Comparison of ENCODE assay signal across 15 cellular contexts in the genomic region with DNA sequence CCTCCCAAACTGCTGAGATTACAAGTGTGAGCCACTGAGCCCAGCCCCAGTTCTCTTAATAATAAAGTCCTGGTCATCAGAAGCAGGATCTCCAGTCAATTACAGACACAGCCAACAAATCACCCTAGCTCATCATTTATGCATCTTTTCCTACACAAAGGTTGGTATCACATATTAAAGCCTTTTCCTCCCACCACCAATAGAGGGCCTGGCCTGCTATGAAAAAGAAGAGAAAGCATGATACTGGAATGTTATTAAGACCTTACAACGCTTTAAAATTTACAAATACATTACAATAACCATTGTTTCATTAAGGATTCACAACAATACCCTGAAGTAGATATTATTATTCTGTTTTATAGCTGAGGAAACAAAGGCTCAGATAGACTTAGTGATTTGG. TPM values are rescaled to one million over a fixed set of nuclear protein-coding genes. Genes with fewer than 3 reads are reported as not detected.
A peak's percentile ranks its signal among the peaks of the same experiment; 100 is the strongest.
DNase-seq lines count a peak whose midpoint lies in the region; ATAC-seq and TF ChIP-seq lines count a peak whose summit lies in the region.
"Had no signal": no experiment of that assay in that cellular context is flagged by ENCODE, and none has a peak within 500 bp of the region (broad histone marks: within the 10 kb centered on the region; RNA-seq: fewer than 3 reads in every experiment).

No MANE protein-coding gene starts in this region.

- H3K36me3 ChIP-seq in GM06990 (ENCODE audit: control insufficient read depth, insufficient read depth, low read length) (no peaks in the 10 kb centered on the region), parathyroid adenoma (ENCODE audit: control insufficient read depth, insufficient read depth, low read length) (no peaks in the 10 kb centered on the region)
- H3K36me3 ChIP-seq: sigmoid colon, uterus had no signal

- peak; percentile 40 for TF ChIP-seq CTCF in GM06990 (IDR thresholded peaks at IDR 0.05; ENCODE audit: insufficient read depth, low read length, poor library complexity, severe bottlenecking)
- TF ChIP-seq CTCF in parathyroid adenoma (IDR thresholded peaks at IDR 0.05): peak; percentile 24

- H3K4me3 ChIP-seq in GM06990 (replicated peaks; ENCODE audit: low read depth, low read length) (no peak overlapping the region), parathyroid adenoma (ENCODE audit: low read depth, low read length) (no peak overlapping the region)
- H3K4me3 ChIP-seq: sigmoid colon, uterus had no signal

- H3K4me2 ChIP-seq in parathyroid adenoma (ENCODE audit: low read length): no peak overlapping the region

- no peaks in the 10 kb centered on the region for H3K9me3 ChIP-seq in parathyroid adenoma (ENCODE audit: control insufficient read depth, low read length)
- H3K9me3 ChIP-seq: sigmoid colon, uterus had no signal

- no peak overlapping the region for H3K27ac ChIP-seq in parathyroid adenoma
- H3K27ac ChIP-seq: sigmoid colon, uterus had no signal

- H3K79me2 ChIP-seq in parathyroid adenoma: no peaks in the 10 kb centered on the region

- no peaks in the 10 kb centered on the region for H3K4me1 ChIP-seq in parathyroid adenoma
- H3K4me1 ChIP-seq: sigmoid colon, uterus had no signal

- no peak overlapping the region for H3K9ac ChIP-seq in parathyroid adenoma

- no peaks in the 10 kb centered on the region for H3K27me3 ChIP-seq in GM06990 (replicated peaks; ENCODE audit: control insufficient read depth, insufficient read depth, low read length)
- H3K27me3 ChIP-seq in parathyroid adenoma (ENCODE audit: control insufficient read depth, insufficient read depth, low read length): no peaks in the 10 kb centered on the region

- ATAC-seq in HG03108 (IDR thresholded peaks at IDR 0.05; ENCODE audit: unreplicated experiment): no peak
- ATAC-seq in HG02759 (IDR thresholded peaks at IDR 0.05; ENCODE audit: unreplicated experiment): no peak
- ATAC-seq: activated CD8-positive, alpha-beta memory T cell treated with anti-CD3 and anti-CD28 coated beads, Interleukin-2, amount 10 ng/mL, durations not matched to agents 7 days and 5 days; esophagus mucosa had no signal

- DNase-seq in GM06990 (ENCODE audit: extremely low read depth, insufficient read length) (no peak), NAMALWA (ENCODE audit: low spot score) (peak; percentile 20), dermis blood vessel endothelial cell (peak; percentile 21), cerebellum (ENCODE audit: low spot score) (no peak)
- DNase-seq: activated CD8-positive, alpha-beta memory T cell treated with anti-CD3 and anti-CD28 coated beads, Interleukin-2, amount 10 ng/mL, durations not matched to agents 7 days and 5 days; amygdala; NCI-H510A; sigmoid colon; uterus had no signal

- H2AFZ ChIP-seq in parathyroid adenoma: no peak overlapping the region

RNA-seq across cellular contexts. Expression of a gene that starts 25.9 kb away (rescaled TPM):
- total RNA-seq in dermis blood vessel endothelial cell (not detected in 2 replicates), cerebellum (not detected)
- total RNA-seq: activated CD8-positive, alpha-beta memory T cell treated with anti-CD3 and anti-CD28 coated beads, Interleukin-2, amount 10 ng/mL, durations not matched to agents 7 days and 5 days; lower leg skin; sigmoid colon; T-helper 2 cell treated with Interferon-gamma antibody and Interleukin-4, amounts not matched to agents 100 ng/mL and 5 ng/mL, for 36 hours; uterus had no signal

Comparison
In these comparisons a context has a peak if more than half of its experiments do, and no peak if none do; other contexts are left out.
1. DNase-seq: peak in NAMALWA (single experiment) and dermis blood vessel endothelial cell (single experiment); none in GM06990 (single experiment) and cerebellum (single experiment).